Comparison of ENCODE assay signal across 35 cellular contexts in the genomic region with DNA sequence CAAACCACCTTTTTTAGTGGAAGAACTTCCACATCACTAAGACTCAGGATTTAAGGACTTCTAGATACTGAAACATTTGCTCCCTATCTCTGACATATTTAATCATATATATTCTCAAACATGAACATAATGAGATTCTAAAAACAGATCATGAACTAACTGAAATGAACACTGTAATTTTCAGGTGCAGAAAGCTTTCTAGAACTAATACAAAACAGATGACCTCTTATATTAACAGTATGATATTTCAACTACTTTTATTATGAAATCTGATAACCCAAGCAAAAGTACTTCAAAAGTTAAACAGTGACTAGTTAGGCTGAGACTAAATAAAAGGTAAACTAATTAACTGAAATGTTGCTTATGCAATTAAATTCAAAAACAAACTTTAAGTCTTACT.
"Had no signal": no experiment of that assay in that cellular context is flagged by ENCODE, and none has a peak within 500 bp of the region (broad histone marks: within the 10 kb centered on the region; RNA-seq: fewer than 3 reads in every experiment).

No MANE protein-coding gene starts in this region.

- DNase-seq: activated B cell treated with CpG ODN at 0.5 μM for 24 hours; activated CD4-positive, alpha-beta memory T cell treated with anti-CD3 and anti-CD28 coated beads, Interleukin-2, amount 10 ng/mL, durations not matched to agents 7 days and 5 days; activated CD4-positive, alpha-beta T cell treated with anti-CD3 and anti-CD28 coated beads for 4 hours; activated CD4-positive, CD25-positive, alpha-beta regulatory T cell treated with anti-CD3 and anti-CD28 coated beads, Interleukin-2, amount 50 U/mL, for 72 hours; activated CD8-positive, alpha-beta memory T cell treated with anti-CD3 and anti-CD28 coated beads for 24 hours; activated CD8-positive, alpha-beta memory T cell treated with anti-CD3 and anti-CD28 coated beads, Interleukin-2, amount 10 ng/mL, durations not matched to agents 7 days and 5 days; activated CD8-positive, alpha-beta memory T cell treated with anti-CD3 and anti-CD28 coated beads, Interleukin-2, amount 50 U/mL, for 48 hours; activated effector memory CD4-positive, alpha-beta T cell treated with Interleukin-2 at 50 U/mL for 16 hours; activated naive CD4-positive, alpha-beta T cell treated with anti-CD3 and anti-CD28 coated beads, Interleukin-2, amount 50 U/mL, for 16 hours; activated naive CD8-positive, alpha-beta T cell treated with anti-CD3 and anti-CD28 coated beads for 36 hours; activated T-cell treated with anti-CD3 and anti-CD28 coated beads, Interleukin-2, amount 50 U/mL, for 48 hours; amniotic stem cell; aorta; brain microvascular endothelial cell; central memory CD4-positive, alpha-beta T cell; Kasumi-1; KG1; MG63; NCI-H1048; NCI-H1105 treated with DMSO at 0.1 percent for 48 hours; NCI-H1436; NCI-H1694 treated with DMSO at 0.1 percent for 48 hours; NCI-H2029; NCI-H345; NCI-H524 treated with DMSO at 0.1 percent for 48 hours; NCI-H748 treated with DMSO at 0.1 percent for 48 hours; NK-92 treated with Interleukin-12 subunit alpha and Interleukin-12 subunit beta, amount 100 ng/mL, for 24 hours; PC-3; Peyer's patch; RPMI8226; SHP77 treated with DMSO at 0.1 percent for 48 hours had no signal

- H3K27ac Mint-ChIP-seq: activated B cell treated with CpG ODN at 0.5 μM for 24 hours; activated CD4-positive, alpha-beta memory T cell treated with anti-CD3 and anti-CD28 coated beads, Interleukin-2, amount 10 ng/mL, durations not matched to agents 7 days and 5 days; activated CD8-positive, alpha-beta memory T cell treated with anti-CD3 and anti-CD28 coated beads, Interleukin-2, amount 10 ng/mL, durations not matched to agents 7 days and 5 days; activated naive CD8-positive, alpha-beta T cell treated with anti-CD3 and anti-CD28 coated beads for 36 hours; T-helper 1 cell treated with Interleukin-12 subunit alpha and Interleukin-12 subunit beta and Interleukin-4 antibody, amounts not matched to agents 30 μg/mL and 1 μg/mL, for 36 hours; T-helper 2 cell treated with Interferon-gamma antibody and Interleukin-4, amounts not matched to agents 5 μg/mL and 100 μg/mL, for 36 hours had no signal

- H3K4me1 ChIP-seq: Peyer's patch, SJSA1 had no signal

- H3K9me3 Mint-ChIP-seq: activated B cell treated with CpG ODN at 0.5 μM for 24 hours; activated CD4-positive, alpha-beta memory T cell treated with anti-CD3 and anti-CD28 coated beads, Interleukin-2, amount 10 ng/mL, durations not matched to agents 7 days and 5 days; activated naive CD8-positive, alpha-beta T cell treated with anti-CD3 and anti-CD28 coated beads for 36 hours; T-helper 1 cell treated with Interleukin-12 subunit alpha and Interleukin-12 subunit beta and Interleukin-4 antibody, amounts not matched to agents 30 μg/mL and 1 μg/mL, for 36 hours; T-helper 2 cell treated with Interferon-gamma antibody and Interleukin-4, amounts not matched to agents 5 μg/mL and 100 μg/mL, for 36 hours had no signal

- ATAC-seq: activated CD8-positive, alpha-beta memory T cell treated with anti-CD3 and anti-CD28 coated beads, Interleukin-2, amount 10 ng/mL, durations not matched to agents 7 days and 5 days; PC-3 had no signal

- H3K27me3 ChIP-seq: brain microvascular endothelial cell, MG63, Peyer's patch, SJSA1 had no signal

- H3K4me1 Mint-ChIP-seq: activated B cell treated with CpG ODN at 0.5 μM for 24 hours; activated CD4-positive, alpha-beta memory T cell treated with anti-CD3 and anti-CD28 coated beads, Interleukin-2, amount 10 ng/mL, durations not matched to agents 7 days and 5 days; activated CD8-positive, alpha-beta memory T cell treated with anti-CD3 and anti-CD28 coated beads, Interleukin-2, amount 10 ng/mL, durations not matched to agents 7 days and 5 days had no signal

- H3K9me3 ChIP-seq: MG63, Peyer's patch, SJSA1 had no signal

- H3K4me3 ChIP-seq: MG63, Peyer's patch, SJSA1 had no signal

- H3K27ac ChIP-seq: brain microvascular endothelial cell, Peyer's patch, SJSA1, VCaP had no signal

- H3K4me3 Mint-ChIP-seq: activated B cell treated with CpG ODN at 0.5 μM for 24 hours; activated CD4-positive, alpha-beta memory T cell treated with anti-CD3 and anti-CD28 coated beads, Interleukin-2, amount 10 ng/mL, durations not matched to agents 7 days and 5 days; activated CD8-positive, alpha-beta memory T cell treated with anti-CD3 and anti-CD28 coated beads, Interleukin-2, amount 10 ng/mL, durations not matched to agents 7 days and 5 days; activated naive CD8-positive, alpha-beta T cell treated with anti-CD3 and anti-CD28 coated beads for 36 hours; T-helper 1 cell treated with Interleukin-12 subunit alpha and Interleukin-12 subunit beta and Interleukin-4 antibody, amounts not matched to agents 30 μg/mL and 1 μg/mL, for 36 hours; T-helper 2 cell treated with Interferon-gamma antibody and Interleukin-4, amounts not matched to agents 5 μg/mL and 100 μg/mL, for 36 hours had no signal

- H3K36me3 ChIP-seq: brain microvascular endothelial cell, MG63, Peyer's patch, SJSA1 had no signal

- H3K27me3 Mint-ChIP-seq: activated B cell treated with CpG ODN at 0.5 μM for 24 hours; activated CD4-positive, alpha-beta memory T cell treated with anti-CD3 and anti-CD28 coated beads, Interleukin-2, amount 10 ng/mL, durations not matched to agents 7 days and 5 days; activated CD8-positive, alpha-beta memory T cell treated with anti-CD3 and anti-CD28 coated beads, Interleukin-2, amount 10 ng/mL, durations not matched to agents 7 days and 5 days; activated naive CD8-positive, alpha-beta T cell treated with anti-CD3 and anti-CD28 coated beads for 36 hours had no signal
